8 cellular contexts compared by ENCODE assay signal in genomic region chr11:118608268-118609214, GRCh38. TPM values are rescaled to one million over a fixed set of nuclear protein-coding genes. Genes with fewer than 3 reads are reported as not detected.
DNase-seq lines count a peak whose midpoint lies in the region; ATAC-seq and TF ChIP-seq lines count a peak whose summit lies in the region.

No MANE protein-coding gene starts in this region.

- H3K4me3 ChIP-seq in AG09309 (ENCODE audit: control insufficient read depth, low read depth, low read length) (peak overlapping the region; percentile 80), choroid plexus epithelial cell (ENCODE audit: low read depth, low read length) (peak overlapping the region; percentile 87)

- peak; percentile 22 for ATAC-seq in left lobe of liver

- TF ChIP-seq CTCF in AG09309 (IDR thresholded peaks at IDR 0.05; ENCODE audit: control insufficient read depth, insufficient read depth, low read depth, low read length, missing control alignments) (no peak), choroid plexus epithelial cell (conservative IDR thresholded peaks at IDR 0.05; ENCODE audit: low read depth, low read length) (no peak), GM20000 (IDR thresholded peaks at IDR 0.05; ENCODE audit: extremely low read depth, missing control alignments) (no peak)

- DNase-seq in AG09309 (ENCODE audit: low read depth) (no peak), HUDEP-2 (lab: John Stamatoyannopoulos, UW; ENCODE audit: unreplicated experiment in 76 of 76) (peak in 66 of 76 experiments; percentile 17 to 84 (median 58)), choroid plexus epithelial cell (ENCODE audit: low read depth) (peak; percentile 74), left lobe of liver (ENCODE audit: low spot score) (peak; percentile 40), NCI-H1417 treated with DMSO at 0.1 percent for 48 hours (lab: John Stamatoyannopoulos, UW) (no peak), GM20000 (ENCODE audit: low spot score) (no peak)
- peak; percentile 72 for DNase-seq in activated CD4-positive, alpha-beta T cell treated with anti-CD3 and anti-CD28 coated beads for 48 hours
- peak; percentile 71 for DNase-seq in stimulated activated CD4-positive, alpha-beta T cell treated with anti-CD3 and anti-CD28 coated beads, Interleukin-2, amount 100 ng/mL, for 24 hours

RNA-seq across cellular contexts. Expression of gene PHLDB1, which starts 1.1 kb away (rescaled TPM):
- total RNA-seq in left lobe of liver, result 7.5 TPM

RNA-seq across cellular contexts. Expression of gene ARCN1, which starts 36.3 kb away (rescaled TPM):
- 61.0 TPM for total RNA-seq in left lobe of liver

RNA-seq across cellular contexts. Expression of gene IFT46, which starts 42.8 kb away (rescaled TPM):
- 5.4 TPM for total RNA-seq in left lobe of liver

Comparison
In these comparisons a context has a peak if more than half of its experiments do, and no peak if none do; other contexts are left out.
1. DNase-seq: peak in HUDEP-2 (66 of 76), activated CD4-positive, alpha-beta T cell treated with anti-CD3 and anti-CD28 coated beads for 48 hours (single experiment), choroid plexus epithelial cell (single experiment), left lobe of liver (single experiment) and stimulated activated CD4-positive, alpha-beta T cell treated with anti-CD3 and anti-CD28 coated beads, Interleukin-2, amount 100 ng/mL, for 24 hours (2 of 2); none in AG09309 (single experiment), NCI-H1417 treated with DMSO at 0.1 percent for 48 hours (single experiment) and GM20000 (single experiment).